Comparison of ENCODE assay signal across 11 cellular contexts in the genomic region with DNA sequence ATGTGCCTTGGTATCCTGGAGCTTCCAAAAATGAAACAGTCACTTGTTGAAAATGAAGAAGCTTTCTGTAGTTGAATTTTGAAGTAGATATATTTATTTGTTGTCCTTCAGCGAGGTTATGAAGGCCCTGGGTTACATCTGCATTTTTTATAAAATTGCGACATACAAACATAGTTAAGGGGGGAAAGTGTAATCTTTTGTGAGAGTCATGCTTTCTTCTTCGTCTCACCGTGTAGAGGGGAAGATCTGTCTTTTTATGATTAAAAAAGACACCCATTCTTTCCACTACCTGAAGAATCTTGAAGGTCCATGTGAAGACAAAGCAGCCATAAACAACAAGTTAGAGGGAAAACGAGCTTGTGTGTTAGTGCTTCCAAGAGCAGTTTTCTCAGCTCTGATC. TPM values are rescaled to one million over a fixed set of nuclear protein-coding genes. Genes with fewer than 3 reads are reported as not detected.
DNase-seq lines count a peak whose midpoint lies in the region; ATAC-seq and TF ChIP-seq lines count a peak whose summit lies in the region.
"Had no signal": no experiment of that assay in that cellular context is flagged by ENCODE, and none has a peak within 500 bp of the region (broad histone marks: within the 10 kb centered on the region; RNA-seq: fewer than 3 reads in every experiment).

No MANE protein-coding gene starts in this region.

- TF ChIP-seq CTCF in cardiac muscle cell (IDR thresholded peaks at IDR 0.05; ENCODE audit: low read depth, low read length): no peak
- no peak for TF ChIP-seq CTCF in colonic mucosa (IDR thresholded peaks at IDR 0.05)
- no peak for TF ChIP-seq CTCF in dorsolateral prefrontal cortex (IDR thresholded peaks at IDR 0.05 in 54 of 56, conservative IDR thresholded peaks at IDR 0.05 in 2 of 56; ENCODE audit: low read depth in 1 of 56, partially characterized antibody in 56 of 56)

- peak overlapping the region; percentile 7 to 91 (median 84) for H3K27ac Mint-ChIP-seq in naive thymus-derived CD8-positive, alpha-beta T cell

- H3K9me3 Mint-ChIP-seq in naive thymus-derived CD8-positive, alpha-beta T cell: no peaks in the 10 kb centered on the region
- H3K9me3 Mint-ChIP-seq: activated T-helper 1 cell treated with anti-CD3 and anti-CD28 coated beads, Interleukin-12 subunit alpha, Interleukin-12 subunit beta, Interleukin-2, Interleukin-4 antibody, amounts not matched to agents 30 ng/mL and 10 ng/mL and 1 ng/mL, durations not matched to agents 14 hours and 24 hours and 36 hours had no signal

- POLR2A ChIA-PET in naive thymus-derived CD8-positive, alpha-beta T cell (lab: Charles Lee): interaction anchor here (1.1 to 2.0 kb wide), 6 partner anchors 9 to 38 kb away, joined by 4 to 9 read pairs (median 6); partner anchors contain the start of gene RREB1

- peak overlapping the region; percentile 86 for H3K27ac ChIP-seq in cardiac muscle cell
- H3K27ac ChIP-seq in colonic mucosa: peak overlapping the region; percentile 87
- no peak overlapping the region for H3K27ac ChIP-seq in dorsolateral prefrontal cortex

- intact Hi-C loops in left cardiac atrium (cut with DNase I): no loop called here
- intact Hi-C loops in colonic mucosa (cut with DNase I): no loop called here
- intact Hi-C loops in dorsolateral prefrontal cortex (cut with DNase I): loop anchor here in 1 of 2 donors (5.0 kb wide), 1 partner anchor 393 kb away; no protein-coding TSS in a partner anchor

- H3K4me3 Mint-ChIP-seq in naive thymus-derived CD8-positive, alpha-beta T cell: peak overlapping the region in 4 of 10 donors; percentile 64 to 82 (median 72)

- no peaks in the 10 kb centered on the region for H3K27me3 Mint-ChIP-seq in naive thymus-derived CD8-positive, alpha-beta T cell

- H3K9me3 ChIP-seq in cardiac muscle cell (ENCODE audit: low read depth) (no peaks in the 10 kb centered on the region), colonic mucosa (no peaks in the 10 kb centered on the region)

- peak in 1 of 2 donors; percentile 25 for DNase-seq in cardiac muscle cell (ENCODE audit: low read depth in 1 of 2, low spot score in 1 of 2)
- DNase-seq in left cardiac atrium: no peak
- DNase-seq in colonic mucosa: no peak
- DNase-seq in naive thymus-derived CD8-positive, alpha-beta T cell: no peak
- no peak for DNase-seq in dorsolateral prefrontal cortex
- DNase-seq in amniotic stem cell (lab: John Stamatoyannopoulos, UW): no peak
- no peak for DNase-seq in DMS 273 treated with DMSO at 0.1 percent for 48 hours (lab: John Stamatoyannopoulos, UW)
- DNase-seq: kidney glomerular epithelial cell, NCI-H226 had no signal

- peak overlapping the region in 1 of 2 donors; percentile 90 for H3K9ac ChIP-seq in colonic mucosa (ENCODE audit: low read depth in 2 of 2, low read length in 2 of 2)

- H3K36me3 ChIP-seq in cardiac muscle cell (no peaks in the 10 kb centered on the region), colonic mucosa (no peaks in the 10 kb centered on the region)

- H3K36me3 Mint-ChIP-seq in naive thymus-derived CD8-positive, alpha-beta T cell: no peaks in the 10 kb centered on the region

- H3K4me3 ChIP-seq in cardiac muscle cell: no peak overlapping the region
- H3K4me3 ChIP-seq in colonic mucosa: no peak overlapping the region
- no peak overlapping the region for H3K4me3 ChIP-seq in dorsolateral prefrontal cortex

- H3K4me1 ChIP-seq in cardiac muscle cell (ENCODE audit: low read depth): peaks cover 73% of the 10 kb centered on the region
- H3K4me1 ChIP-seq in colonic mucosa: peaks cover 25% of the 10 kb centered on the region

- H3K27me3 ChIP-seq in cardiac muscle cell: no peaks in the 10 kb centered on the region
- H3K27me3 ChIP-seq in colonic mucosa: no peaks in the 10 kb centered on the region
- H3K27me3 ChIP-seq in dorsolateral prefrontal cortex: no peaks in the 10 kb centered on the region

- H3K4me1 Mint-ChIP-seq in naive thymus-derived CD8-positive, alpha-beta T cell: peaks cover 34 to 73% (median 59%) of the 10 kb centered on the region in 4 donors

- ATAC-seq in left cardiac atrium (no peak), GM21717 (IDR thresholded peaks at IDR 0.05; ENCODE audit: unreplicated experiment) (no peak)
- ATAC-seq in naive thymus-derived CD8-positive, alpha-beta T cell: no peak

RNA-seq across cellular contexts. Expression of gene RREB1, which starts 37.0 kb away (rescaled TPM):
- total RNA-seq in cardiac muscle cell (30.5 and 55.3 TPM in 2 replicates), left cardiac atrium (10 to 100 TPM; 34.2 to 37.6 TPM), colonic mucosa (10 to 100 TPM; 79.0 to 81.3 TPM), dorsolateral prefrontal cortex (10 to 100 TPM in 27 of 120 experiments, 1 to 10 TPM in 93; 3.4 to 21.0 (median 7.6) TPM)
- polyA plus RNA-seq in cardiac muscle cell: 15.4 and 22.1 TPM in 2 replicates
- total RNA-seq in naive thymus-derived CD8-positive, alpha-beta T cell: 10 to 100 TPM; 47.1 to 53.0 TPM
- 1 to 10 TPM; 2.5 to 5.8 (median 5.0) TPM for polyA plus RNA-seq in naive thymus-derived CD8-positive, alpha-beta T cell

Comparison
In these comparisons a context has a peak if more than half of its experiments do, and no peak if none do; other contexts are left out.
1. H3K27ac ChIP-seq: peak in cardiac muscle cell (single experiment) and colonic mucosa (single experiment); none in dorsolateral prefrontal cortex (0 of 59).